Comparison of ENCODE assay signal across 28 cellular contexts in genomic region chr2:122949523-122949922, GRCh38.
DNase-seq lines count a peak whose midpoint lies in the region; ATAC-seq, FAIRE-seq and TF ChIP-seq lines count a peak whose summit lies in the region.
"Had no signal": no experiment of that assay in that cellular context is flagged by ENCODE, and none has a peak within 500 bp of the region (broad histone marks: within the 10 kb centered on the region; RNA-seq: fewer than 3 reads in every experiment).

No MANE protein-coding gene starts in this region.

- POLR2A ChIA-PET in HepG2 (lab: Yijun Ruan, JAX), result no interaction called here

- no peak for TF ChIP-seq EP300 in HepG2 (IDR thresholded peaks at IDR 0.05; ENCODE audit: low read depth in 2 of 2, low read length in 2 of 2)
- no peak for TF ChIP-seq EP300 in HepG2 (CRISPR knock-in tag; IDR thresholded peaks at IDR 0.05; ENCODE audit: borderline replicate concordance)

- intact Hi-C loops in HepG2 (cut with micrococcal nuclease; ENCODE audit: unreplicated experiment) (no loop called here), right lobe of liver (cut with DNase I) (no loop called here)

- CTCF ChIA-PET in HepG2 (lab: Yijun Ruan, JAX; ENCODE audit: low intra/inter-chr PET ratio, low total read pairs), result no interaction called here

- no peak for DNase-seq in HepG2 (ENCODE audit: low spot score)
- no peak for DNase-seq in right lobe of liver
- DNase-seq: 8988T; ACHN; AML-193; BE2C; C1 segment of cervical spinal cord; Caco-2; Calu3; CD4-positive, alpha-beta memory T cell; CD4-positive, alpha-beta T cell; CD4-positive, CD25-positive, alpha-beta regulatory T cell; CD8-positive, alpha-beta memory T cell; CD8-positive, alpha-beta T cell; COR-L47; DMS 273 treated with DMSO at 0.1 percent for 48 hours; DMS153; DMS79; DMS79 treated with DMSO at 0.1 percent for 48 hours; DND-41; EL had no signal

- peaks cover 37% of the 10 kb centered on the region for H3K9me3 ChIP-seq in HepG2 (ENCODE audit: low read length)
- H3K9me3 ChIP-seq in right lobe of liver, result no peaks in the 10 kb centered on the region
- H3K9me3 ChIP-seq: A549; BE2C; BLaER1; BLaER1 treated with 17β-estradiol and CSF1 and Interleukin-3, amounts not matched to agents 10 nM and 100 nM; Caco-2 had no signal

- TF ChIP-seq RAD21 in HepG2 (CRISPR knock-in tag; IDR thresholded peaks at IDR 0.05), result no peak

- H3K4me3 ChIP-seq in HepG2 (replicated peaks in 1 of 3; ENCODE audit: insufficient read depth in 1 of 3, low read depth in 2 of 3, low read length in 3 of 3) (no peak overlapping the region), right lobe of liver (no peak overlapping the region)
- H3K4me3 ChIP-seq: A549; BLaER1; BLaER1 treated with 17β-estradiol and CSF1 and Interleukin-3, amounts not matched to agents 10 nM and 100 nM had no signal

- H4K20me1 ChIP-seq in HepG2 (ENCODE audit: insufficient read depth, low read length), result no peaks in the 10 kb centered on the region
- H4K20me1 ChIP-seq: BLaER1; BLaER1 treated with 17β-estradiol and CSF1 and Interleukin-3, amounts not matched to agents 10 nM and 100 nM had no signal

- H3K36me3 ChIP-seq in HepG2 (replicated peaks in 1 of 2; ENCODE audit: control insufficient read depth in 1 of 2, insufficient read depth in 2 of 2, low read length in 2 of 2) (no peaks in the 10 kb centered on the region), right lobe of liver (no peaks in the 10 kb centered on the region)
- H3K36me3 ChIP-seq: BE2C; BLaER1; BLaER1 treated with 17β-estradiol and CSF1 and Interleukin-3, amounts not matched to agents 10 nM and 100 nM had no signal

- H3K4me2 ChIP-seq in HepG2 (ENCODE audit: low read depth, low read length), result no peak overlapping the region
- H3K4me2 ChIP-seq: A549; BLaER1; BLaER1 treated with 17β-estradiol and CSF1 and Interleukin-3, amounts not matched to agents 10 nM and 100 nM had no signal

- no peaks in the 10 kb centered on the region for H3K27me3 ChIP-seq in HepG2 (ENCODE audit: control insufficient read depth in 1 of 2, insufficient read depth in 2 of 2, low read length in 2 of 2)
- no peaks in the 10 kb centered on the region for H3K27me3 ChIP-seq in right lobe of liver
- H3K27me3 ChIP-seq: BE2C; BLaER1; BLaER1 treated with 17β-estradiol and CSF1 and Interleukin-3, amounts not matched to agents 10 nM and 100 nM had no signal

- TF ChIP-seq CTCF in HepG2 (CRISPR knock-in tag; IDR thresholded peaks at IDR 0.05) (no peak), right lobe of liver (IDR thresholded peaks at IDR 0.05) (no peak)

- BruUV-seq in HepG2 (replicated peaks; lab: Mats Ljungman, UMichigan), result no TSS peak

- no peak for ATAC-seq in HepG2
- ATAC-seq in right lobe of liver, result no peak
- ATAC-seq: A549; CD8-positive, alpha-beta T cell had no signal

- no peak for TF ChIP-seq POLR2A in HepG2 (IDR thresholded peaks at IDR 0.05; ENCODE audit: insufficient read depth in 1 of 2, low read depth in 2 of 2, low read length in 2 of 2)
- TF ChIP-seq POLR2A in right lobe of liver (IDR thresholded peaks at IDR 0.05), result no peak

- H3K27ac ChIP-seq in HepG2 (ENCODE audit: extremely low read length, insufficient read depth, low read length) (no peak overlapping the region), right lobe of liver (no peak overlapping the region)
- H3K27ac ChIP-seq: 22Rv1; A549; BLaER1; BLaER1 treated with 17β-estradiol and CSF1 and Interleukin-3, amounts not matched to agents 10 nM and 100 nM; C4-2B had no signal

- no peaks in the 10 kb centered on the region for H3K79me2 ChIP-seq in HepG2 (ENCODE audit: insufficient read depth, low read length)

- no peak overlapping the region for H2AFZ ChIP-seq in HepG2 (ENCODE audit: low read length)

- H3K4me1 ChIP-seq in HepG2 (ENCODE audit: insufficient read depth, low read length), result no peaks in the 10 kb centered on the region
- no peaks in the 10 kb centered on the region for H3K4me1 ChIP-seq in right lobe of liver
- H3K4me1 ChIP-seq: A549; BE2C; BLaER1; BLaER1 treated with 17β-estradiol and CSF1 and Interleukin-3, amounts not matched to agents 10 nM and 100 nM; Caco-2 had no signal

- FAIRE-seq in HepG2 (lab: Jason Lieb, UNC), result no peak
- FAIRE-seq: A204.1, A549, D721Med had no signal

- WGBS in HepG2 (ENCODE audit: low lambda C conversion rate), result 0% methylated on average over 2 of the region's 2 CpGs
- WGBS in right lobe of liver (ENCODE audit: insufficient coverage, low coverage, low lambda C conversion rate, missing lambda C conversion rate), result 27% methylated on average over 2 of the region's 2 CpGs

- H3K9ac ChIP-seq in HepG2 (ENCODE audit: insufficient read depth, low read depth, low read length), result no peak overlapping the region
- H3K9ac ChIP-seq: BLaER1; BLaER1 treated with 17β-estradiol and CSF1 and Interleukin-3, amounts not matched to agents 10 nM and 100 nM had no signal

- in situ Hi-C loops in HepG2 (cut with HindIII; ENCODE audit: extremely low pct_ligation_motif_present, low pct_unique_long_range_greater_than_20kb), result no loop called here

TF ChIP-seq in HepG2, 621 proteins besides CTCF, POLR2A, EP300 and RAD21:
- TF ChIP-seq MLLT10 (CRISPR knock-in tag; IDR thresholded peaks at IDR 0.05) (no peak), MNT (IDR thresholded peaks at IDR 0.05) (peak; percentile 94)
TF ChIP-seq in HepG2: peak in this region for 1.
